ENCODE assay signal across 23 cellular contexts in the genomic region with DNA sequence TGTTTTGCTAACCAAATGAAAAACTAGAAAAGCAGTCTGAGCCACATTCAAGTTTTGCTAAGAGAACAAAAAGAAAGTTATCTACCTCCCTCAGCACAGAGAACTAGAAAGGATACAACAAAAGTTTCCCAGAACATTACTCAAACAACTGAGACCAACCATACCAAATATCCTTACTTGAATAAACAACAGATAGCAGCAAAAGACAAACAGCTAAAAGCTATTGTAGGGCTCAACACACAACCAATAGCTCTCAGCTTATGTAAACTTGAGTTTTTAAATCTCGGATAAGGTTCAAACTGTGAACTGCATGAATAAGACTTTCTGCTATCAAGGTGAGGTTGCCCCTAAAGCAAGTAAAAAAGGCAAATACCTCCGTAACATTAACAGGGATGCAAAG. TPM values are rescaled to one million over a fixed set of nuclear protein-coding genes. Genes with fewer than 3 reads are reported as not detected.
"Had no signal": no experiment of that assay in that cellular context is flagged by ENCODE, and none has a peak within 500 bp of the region (broad histone marks: within the 10 kb centered on the region; RNA-seq: fewer than 3 reads in every experiment).

No MANE protein-coding gene starts in this region.

- DNase-seq: KBM-7, MV-4-11, NCI-H1048, NCI-H1105 treated with DMSO at 0.1 percent for 48 hours, NCI-H1417 treated with DMSO at 0.1 percent for 48 hours, NCI-H187, NCI-H2029, NCI-H2081 treated with DMSO at 0.1 percent for 48 hours, NCI-H2171, NCI-H226, NCI-H446, NCI-H510A, NCI-H524 treated with DMSO at 0.1 percent for 48 hours, NCI-H69, NCI-H774, Right ventricle myocardium superior, RPMI8226, SIG-M5 had no signal

- H3K4me3 Mint-ChIP-seq: IgD-negative memory B cell had no signal

- H3K27ac Mint-ChIP-seq: IgD-negative memory B cell had no signal

- H3K27ac ChIP-seq: SJSA1, SK-N-MC had no signal

- H3K9me3 Mint-ChIP-seq: IgD-negative memory B cell had no signal

- H3K4me3 ChIP-seq: SJSA1, SK-N-MC had no signal

- H3K36me3 ChIP-seq: SJSA1 had no signal

RNA-seq across cellular contexts. Expression of a gene that starts 3.5 kb away (rescaled TPM):
- total RNA-seq: HT1080, LHCN-M2 had no signal
